13 cellular contexts compared by ENCODE assay signal in the genomic region with DNA sequence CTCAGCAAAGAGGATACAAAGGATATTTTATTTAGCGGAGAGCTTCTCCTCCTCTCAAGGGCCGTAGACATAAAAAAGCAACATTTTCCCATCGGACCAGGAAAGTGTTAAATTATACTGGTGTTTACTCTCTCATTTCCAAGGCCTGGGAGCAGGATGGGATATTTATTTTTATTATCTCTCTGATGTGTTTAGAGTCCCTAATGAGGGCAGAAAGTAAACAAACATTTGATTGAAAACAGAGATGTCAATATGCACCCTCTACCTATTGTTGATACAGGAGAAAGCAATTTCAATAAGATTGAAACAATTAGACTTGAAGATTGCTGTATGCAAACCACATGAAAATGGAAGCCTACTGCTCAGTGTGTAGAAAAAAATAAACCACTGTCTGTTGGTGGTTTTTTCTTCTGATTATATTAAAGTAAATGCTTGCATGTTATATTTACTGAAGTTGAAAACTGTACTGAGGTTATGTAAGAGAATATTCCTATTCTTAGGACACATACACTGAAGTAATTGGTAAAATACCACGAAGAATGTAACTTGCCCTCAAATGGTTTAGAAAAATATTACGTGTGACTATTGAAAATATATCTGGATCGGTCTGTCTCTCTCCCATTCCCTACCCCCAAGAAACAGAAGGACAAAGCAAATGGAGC.
"Had no signal": no experiment of that assay in that cellular context is flagged by ENCODE, and none has a peak within 500 bp of the region (broad histone marks: within the 10 kb centered on the region; RNA-seq: fewer than 3 reads in every experiment).

No MANE protein-coding gene starts in this region.

- DNase-seq: activated CD4-positive, alpha-beta T cell treated with anti-CD3 and anti-CD28 coated beads for 1 hour; activated CD4-positive, alpha-beta T cell treated with anti-CD3 and anti-CD28 coated beads, Interleukin-2, amount 50 U/mL, for 4 hours; activated naive CD4-positive, alpha-beta T cell treated with anti-CD3 and anti-CD28 coated beads for 36 hours; activated T-cell treated with anti-CD3 and anti-CD28 coated beads for 4 hours; kidney; left lung; mammary epithelial cell; pancreas; stimulated activated CD4-positive, alpha-beta T cell treated with anti-CD3 and anti-CD28 coated beads, Interleukin-2, amount 100 ng/mL, for 24 hours had no signal

- H3K27ac Mint-ChIP-seq: activated naive CD4-positive, alpha-beta T cell treated with anti-CD3 and anti-CD28 coated beads for 36 hours; activated T-helper 2 cell treated with anti-CD3 and anti-CD28 coated beads, Interferon-gamma antibody, Interleukin-2, Interleukin-4, amounts not matched to agents 10 μg/mL and 5 μg/mL and 100 μg/mL, durations not matched to agents 14 hours and 24 hours and 36 hours; stimulated activated effector memory CD8-positive, alpha-beta T cell treated with anti-CD3 and anti-CD28 coated beads, Interleukin-12 subunit alpha, Interleukin-12 subunit beta, amount 100 ng/mL, for 72 hours had no signal

- H3K4me1 ChIP-seq: pancreas had no signal

- ATAC-seq: left lung; pancreas; stimulated activated effector memory CD8-positive, alpha-beta T cell treated with anti-CD3 and anti-CD28 coated beads, Interleukin-12 subunit alpha, Interleukin-12 subunit beta, amount 100 ng/mL, for 72 hours had no signal

- H3K27me3 ChIP-seq: cardiac muscle cell, hepatocyte, left lung, pancreas had no signal

- H3K9me3 ChIP-seq: left lung, pancreas had no signal

- H3K4me3 ChIP-seq: cardiac muscle cell, hepatocyte, left lung, pancreas had no signal

- H3K36me3 Mint-ChIP-seq: stimulated activated effector memory CD8-positive, alpha-beta T cell treated with anti-CD3 and anti-CD28 coated beads, Interleukin-12 subunit alpha, Interleukin-12 subunit beta, amount 100 ng/mL, for 72 hours had no signal

- H3K4me2 ChIP-seq: hepatocyte had no signal

- H3K27ac ChIP-seq: cardiac muscle cell, hepatocyte, left lung, pancreas had no signal

- H2AFZ ChIP-seq: hepatocyte had no signal

- H3K9me3 Mint-ChIP-seq: activated naive CD4-positive, alpha-beta T cell treated with anti-CD3 and anti-CD28 coated beads for 36 hours; activated T-helper 2 cell treated with anti-CD3 and anti-CD28 coated beads, Interferon-gamma antibody, Interleukin-2, Interleukin-4, amounts not matched to agents 10 μg/mL and 5 μg/mL and 100 μg/mL, durations not matched to agents 14 hours and 24 hours and 36 hours; stimulated activated effector memory CD8-positive, alpha-beta T cell treated with anti-CD3 and anti-CD28 coated beads, Interleukin-12 subunit alpha, Interleukin-12 subunit beta, amount 100 ng/mL, for 72 hours had no signal

- H3K4me3 Mint-ChIP-seq: activated naive CD4-positive, alpha-beta T cell treated with anti-CD3 and anti-CD28 coated beads for 36 hours; stimulated activated effector memory CD8-positive, alpha-beta T cell treated with anti-CD3 and anti-CD28 coated beads, Interleukin-12 subunit alpha, Interleukin-12 subunit beta, amount 100 ng/mL, for 72 hours had no signal

- H3K36me3 ChIP-seq: cardiac muscle cell, left lung, pancreas had no signal

- H3K79me2 ChIP-seq: hepatocyte had no signal
